13 cellular contexts compared by ENCODE assay signal in the genomic region with DNA sequence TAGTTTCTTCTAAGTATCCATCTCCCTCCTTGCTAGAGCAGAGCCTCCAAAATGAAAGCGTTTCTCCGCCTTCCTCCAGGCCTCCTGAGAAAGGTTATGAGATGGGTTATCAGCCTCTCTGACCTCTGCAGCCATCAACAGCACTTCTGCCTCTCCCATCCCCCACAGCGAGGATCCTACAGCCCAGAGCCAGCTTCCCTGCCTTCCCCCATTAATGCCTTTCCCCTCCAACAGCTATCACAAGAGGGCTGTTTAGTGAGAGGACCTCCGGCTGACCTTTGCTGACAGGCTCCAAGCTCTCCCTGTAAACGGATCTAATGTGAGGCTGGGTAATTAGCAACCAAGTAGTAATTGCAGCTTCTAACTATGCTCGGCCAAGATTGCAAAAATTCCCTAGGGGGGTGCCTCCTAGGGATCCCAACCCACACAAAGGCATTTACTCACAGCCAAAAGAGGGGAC. TPM values are rescaled to one million over a fixed set of nuclear protein-coding genes. Genes with fewer than 3 reads are reported as not detected.
DNase-seq lines count a peak whose midpoint lies in the region; ATAC-seq and TF ChIP-seq lines count a peak whose summit lies in the region.
"Had no signal": no experiment of that assay in that cellular context is flagged by ENCODE, and none has a peak within 500 bp of the region (broad histone marks: within the 10 kb centered on the region; RNA-seq: fewer than 3 reads in every experiment).

No MANE protein-coding gene starts in this region.

- no peak overlapping the region for H3K18ac ChIP-seq in H9 (ENCODE audit: insufficient read length, low read depth, low read length)

- no CpG with 5 or more reads among the region's 6 CpGs for WGBS in H9 (ENCODE audit: extremely low coverage, insufficient read length, low lambda C conversion rate)

- H2AFZ ChIP-seq in H9 (ENCODE audit: low read length), result no peak overlapping the region

- H3K4me1 Mint-ChIP-seq in H9, result peaks cover 28 to 38% of the 10 kb centered on the region in 2 experiments
- H3K4me1 Mint-ChIP-seq in WTC11, result peaks cover 43% of the 10 kb centered on the region
- peaks cover 8% of the 10 kb centered on the region for H3K4me1 Mint-ChIP-seq in activated T-helper 17 cell treated with anti-CD3 and anti-CD28 coated beads, Interleukin-2, amount 50 U/mL, for 72 hours
- H3K4me1 Mint-ChIP-seq: activated CD4-positive, alpha-beta memory T cell treated with anti-CD3 and anti-CD28 coated beads, Interleukin-2, amount 10 ng/mL, durations not matched to agents 7 days and 5 days had no signal

- H3K27ac Mint-ChIP-seq in H9 (peak overlapping the region in 1 of 3 experiments; percentile 82; a peak in 2 of 7 replicates), WTC11 (no peak overlapping the region)
- no peak overlapping the region for H3K27ac Mint-ChIP-seq in activated T-helper 17 cell treated with anti-CD3 and anti-CD28 coated beads, Interleukin-2, amount 50 U/mL, for 72 hours
- H3K27ac Mint-ChIP-seq: activated CD4-positive, alpha-beta memory T cell treated with anti-CD3 and anti-CD28 coated beads, Interleukin-2, amount 10 ng/mL, durations not matched to agents 7 days and 5 days; CD8-positive, alpha-beta T cell; T-helper 2 cell treated with Interferon-gamma antibody and Interleukin-4, amounts not matched to agents 5 μg/mL and 100 μg/mL, for 36 hours had no signal

- no peak overlapping the region for H2BK15ac ChIP-seq in H9 (ENCODE audit: low read depth, low read length)

- H3K79me2 ChIP-seq in H9 (ENCODE audit: insufficient read depth, low read length), result no peaks in the 10 kb centered on the region

- no peak overlapping the region for H2BK12ac ChIP-seq in H9 (ENCODE audit: insufficient read length, low read depth, low read length)

- no peak overlapping the region for H3K4me3 ChIP-seq in retinal pigment epithelial cell (ENCODE audit: low read length)

- no peak overlapping the region for H3T11ph ChIP-seq in H9 (ENCODE audit: low read length)

- no peaks in the 10 kb centered on the region for H3K27me3 ChIP-seq in H9 (ENCODE audit: insufficient read depth, low read length)

- TF ChIP-seq CTCF in H9 (conservative IDR thresholded peaks at IDR 0.05), result no peak
- no peak for TF ChIP-seq CTCF in WTC11 (IDR thresholded peaks at IDR 0.05)
- TF ChIP-seq CTCF in retinal pigment epithelial cell (conservative IDR thresholded peaks at IDR 0.05; ENCODE audit: low read depth, low read length), result no peak

- H3K9me3 Mint-ChIP-seq in H9, result no peaks in the 10 kb centered on the region; a peak in 1 of 5 replicates
- H3K9me3 Mint-ChIP-seq in WTC11, result no peaks in the 10 kb centered on the region
- H3K9me3 Mint-ChIP-seq in activated T-helper 17 cell treated with anti-CD3 and anti-CD28 coated beads, Interleukin-2, amount 50 U/mL, for 72 hours, result no peaks in the 10 kb centered on the region
- H3K9me3 Mint-ChIP-seq: activated CD4-positive, alpha-beta memory T cell treated with anti-CD3 and anti-CD28 coated beads, Interleukin-2, amount 10 ng/mL, durations not matched to agents 7 days and 5 days; CD8-positive, alpha-beta T cell; T-helper 2 cell treated with Interferon-gamma antibody and Interleukin-4, amounts not matched to agents 5 μg/mL and 100 μg/mL, for 36 hours had no signal

- no peak overlapping the region for H3K4ac ChIP-seq in H9 (ENCODE audit: low read depth, low read length)

- H3K56ac ChIP-seq in H9 (ENCODE audit: insufficient read length, low read depth, low read length), result no peak overlapping the region

- H2BK120ac ChIP-seq in H9 (ENCODE audit: low read depth, low read length, poor library complexity, severe bottlenecking), result no peak overlapping the region

- no peak overlapping the region for H4K5ac ChIP-seq in H9 (ENCODE audit: insufficient read length, low read depth, low read length)

- H4K20me1 ChIP-seq in H9 (ENCODE audit: control insufficient read depth, insufficient read depth, insufficient read length), result no peaks in the 10 kb centered on the region

- H3K36me3 Mint-ChIP-seq in H9 (ENCODE audit: insufficient read depth in 1 of 3, low read depth in 3 of 3), result no peaks in the 10 kb centered on the region
- no peaks in the 10 kb centered on the region for H3K36me3 Mint-ChIP-seq in WTC11
- no peaks in the 10 kb centered on the region for H3K36me3 Mint-ChIP-seq in activated T-helper 17 cell treated with anti-CD3 and anti-CD28 coated beads, Interleukin-2, amount 50 U/mL, for 72 hours (ENCODE audit: low read depth)
- H3K36me3 Mint-ChIP-seq: CD8-positive, alpha-beta T cell had no signal

- H3K4me1 ChIP-seq in H9 (ENCODE audit: insufficient read depth, low read length), result peaks cover 6% of the 10 kb centered on the region; the same call in 1 of the 2 replicates

- H3K27me3 Mint-ChIP-seq in H9 (ENCODE audit: low read depth) (peaks cover 4% of the 10 kb centered on the region), WTC11 (ENCODE audit: low read depth) (no peaks in the 10 kb centered on the region; the same call in 1 of the 2 replicates)
- H3K27me3 Mint-ChIP-seq in activated T-helper 17 cell treated with anti-CD3 and anti-CD28 coated beads, Interleukin-2, amount 50 U/mL, for 72 hours, result no peaks in the 10 kb centered on the region
- H3K27me3 Mint-ChIP-seq: activated CD4-positive, alpha-beta memory T cell treated with anti-CD3 and anti-CD28 coated beads, Interleukin-2, amount 10 ng/mL, durations not matched to agents 7 days and 5 days had no signal

- no peak overlapping the region for H4K8ac ChIP-seq in H9 (replicated peaks; ENCODE audit: insufficient read length, low read depth, low read length)

- no peak overlapping the region for H3K4me2 ChIP-seq in H9 (ENCODE audit: insufficient read depth, insufficient read length, low read length)

- H3K4me3 Mint-ChIP-seq in H9 (no peak overlapping the region), WTC11 (no peak overlapping the region)
- H3K4me3 Mint-ChIP-seq in activated T-helper 17 cell treated with anti-CD3 and anti-CD28 coated beads, Interleukin-2, amount 50 U/mL, for 72 hours, result no peak overlapping the region
- H3K4me3 Mint-ChIP-seq: activated CD4-positive, alpha-beta memory T cell treated with anti-CD3 and anti-CD28 coated beads, Interleukin-2, amount 10 ng/mL, durations not matched to agents 7 days and 5 days; CD8-positive, alpha-beta T cell; T-helper 2 cell treated with Interferon-gamma antibody and Interleukin-4, amounts not matched to agents 5 μg/mL and 100 μg/mL, for 36 hours had no signal

- H3K23me2 ChIP-seq in H9 (ENCODE audit: insufficient read length, low read depth, low read length, poor library complexity, severe bottlenecking), result no peaks in the 10 kb centered on the region

- no peak overlapping the region for H3K14ac ChIP-seq in H9 (ENCODE audit: insufficient read depth, low read length)

- H3K27ac ChIP-seq in H9 (ENCODE audit: insufficient read length, low read depth, low read length), result no peak overlapping the region

- no peak overlapping the region for H3K23ac ChIP-seq in H9 (ENCODE audit: insufficient read length, low read depth, low read length)

- CTCF ChIA-PET in WTC11 (lab: Charles Lee), result interaction anchor here (1.5 kb wide), 1 partner anchor 20 kb away, joined by 3 read pairs; no protein-coding TSS in a partner anchor

- H4K91ac ChIP-seq in H9 (ENCODE audit: insufficient read length, low read depth, low read length), result no peak overlapping the region

- H3K9ac ChIP-seq in H9 (ENCODE audit: extremely low read depth, insufficient read length, low read length), result no peak overlapping the region

- no peaks in the 10 kb centered on the region for H3K9me3 ChIP-seq in H9 (ENCODE audit: control insufficient read depth, low read depth, low read length)

- DNase-seq in H9 (peak; percentile 49), WTC11 (ENCODE audit: low spot score) (peak; percentile 40), iPS-NIHi7 (ENCODE audit: extremely low spot score) (peak; percentile 69), retinal pigment epithelial cell (ENCODE audit: low read depth) (peak; percentile 48), NCI-H2081 treated with DMSO at 0.1 percent for 48 hours (lab: John Stamatoyannopoulos, UW) (no peak), left lobe of liver (ENCODE audit: low spot score) (no peak), epidermal melanocyte (ENCODE audit: insufficient read length, low spot score) (no peak)
- DNase-seq: activated CD4-positive, alpha-beta memory T cell treated with anti-CD3 and anti-CD28 coated beads, Interleukin-2, amount 10 ng/mL, durations not matched to agents 7 days and 5 days; activated naive CD4-positive, alpha-beta T cell treated with anti-CD3 and anti-CD28 coated beads, Interleukin-2, amount 50 U/mL, for 16 hours; CD8-positive, alpha-beta T cell; NCI-H446 had no signal

- ATAC-seq in WTC11 (peak; percentile 67), left lobe of liver (no peak)
- ATAC-seq in activated T-helper 17 cell treated with anti-CD3 and anti-CD28 coated beads, Interleukin-2, amount 50 U/mL, for 72 hours (replicated peaks), result no peak
- ATAC-seq: CD8-positive, alpha-beta T cell had no signal

- no peak overlapping the region for H2BK5ac ChIP-seq in H9 (ENCODE audit: insufficient read length, low read length)

- no peaks in the 10 kb centered on the region for H3K79me1 ChIP-seq in H9 (ENCODE audit: insufficient read depth, low read depth, low read length, poor library complexity, severe bottlenecking)

- no peak overlapping the region for H2BK20ac ChIP-seq in H9 (ENCODE audit: low read depth, low read length, poor library complexity, severe bottlenecking)

- no peak overlapping the region for H2AK5ac ChIP-seq in H9 (ENCODE audit: insufficient read length, low read length)

- POLR2A ChIA-PET in WTC11 (lab: Charles Lee), result no interaction called here

RNA-seq across cellular contexts. Expression of a gene that starts 55.8 kb away (rescaled TPM):
- total RNA-seq in H9 (2021), result 1.1 and 1.5 TPM in 2 replicates
- 2.7 to 5.7 TPM (median 3.1 TPM) in 3 replicates for total RNA-seq in WTC11 (2021)
- 8.9 TPM for total RNA-seq in left lobe of liver
- under 1 TPM; 0.21 to 0.22 TPM for total RNA-seq in activated T-helper 17 cell treated with anti-CD3 and anti-CD28 coated beads, Interleukin-2, amount 50 U/mL, for 72 hours

Comparison
In these comparisons a context has a peak if more than half of its experiments do, and no peak if none do; other contexts are left out.
1. DNase-seq: peak in H9 (single experiment), WTC11 (single experiment), iPS-NIHi7 (single experiment) and retinal pigment epithelial cell (single experiment); none in NCI-H2081 treated with DMSO at 0.1 percent for 48 hours (single experiment), left lobe of liver (single experiment) and epidermal melanocyte (single experiment).